8 cellular contexts compared by ENCODE assay signal in the genomic region with DNA sequence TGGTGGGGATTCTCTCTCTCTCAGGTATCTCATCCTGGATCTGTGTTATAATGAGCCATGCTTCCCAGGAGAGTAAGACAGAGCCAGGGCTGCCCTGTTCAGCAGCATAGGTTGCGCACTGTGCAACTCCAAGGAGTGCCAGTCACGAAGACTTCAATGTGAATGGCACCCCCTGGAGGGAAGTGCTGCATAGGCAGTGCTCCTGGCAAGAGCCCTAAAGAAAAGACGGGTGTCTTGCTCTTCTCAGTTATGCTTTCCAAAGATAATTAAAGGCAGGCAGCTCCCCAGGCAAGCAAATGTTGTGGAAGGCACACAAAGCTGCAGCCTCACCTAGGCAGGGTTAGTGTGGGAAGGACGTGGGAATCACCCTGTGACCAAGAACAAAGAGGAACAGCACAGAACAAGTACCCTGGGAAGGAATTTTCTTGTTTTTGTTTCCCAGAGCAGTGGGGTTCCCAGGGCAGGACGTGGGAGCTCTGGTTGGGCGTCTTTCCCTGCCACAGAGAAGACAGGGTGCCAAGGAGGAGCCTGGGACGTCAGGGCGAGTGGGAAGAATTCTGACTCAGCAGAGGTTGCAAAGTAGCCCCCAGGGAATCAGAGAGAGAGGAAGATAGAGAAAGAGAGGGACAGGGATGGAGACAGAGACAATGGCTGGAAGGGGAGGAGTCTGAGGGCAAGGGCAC.
DNase-seq lines count a peak whose midpoint lies in the region; ATAC-seq and TF ChIP-seq lines count a peak whose summit lies in the region.

No MANE protein-coding gene starts in this region.

- H3K9me3 Mint-ChIP-seq in Caco-2 (ENCODE audit: unreplicated experiment) (no peaks in the 10 kb centered on the region), HFFc6 (no peaks in the 10 kb centered on the region), immature natural killer cell (no peaks in the 10 kb centered on the region)
- no peaks in the 10 kb centered on the region for H3K9me3 Mint-ChIP-seq in activated CD4-positive, alpha-beta memory T cell treated with anti-CD3 and anti-CD28 coated beads, Interleukin-2, amount 10 ng/mL, durations not matched to agents 7 days and 5 days

- peak in 1 of 2 experiments; percentile 53 for DNase-seq in Caco-2
- no peak for DNase-seq in HFFc6
- peak; percentile 44 for DNase-seq in activated CD4-positive, alpha-beta memory T cell treated with anti-CD3 and anti-CD28 coated beads, Interleukin-2, amount 10 ng/mL, durations not matched to agents 7 days and 5 days
- peak; percentile 33 for DNase-seq in left lobe of liver (ENCODE audit: low spot score)
- DNase-seq in immature natural killer cell = no peak
- no peak for DNase-seq in NCI-H446 (lab: John Stamatoyannopoulos, UW)
- DNase-seq in GM13976 (ENCODE audit: low spot score) = no peak
- DNase-seq in NCI-H2081 (lab: John Stamatoyannopoulos, UW) = no peak

- peaks cover 34% of the 10 kb centered on the region for H3K27me3 Mint-ChIP-seq in Caco-2 (ENCODE audit: insufficient read depth, unreplicated experiment)
- peaks cover 78% of the 10 kb centered on the region for H3K27me3 Mint-ChIP-seq in HFFc6 (ENCODE audit: insufficient read depth)
- peaks cover 81% of the 10 kb centered on the region for H3K27me3 Mint-ChIP-seq in activated CD4-positive, alpha-beta memory T cell treated with anti-CD3 and anti-CD28 coated beads, Interleukin-2, amount 10 ng/mL, durations not matched to agents 7 days and 5 days
- H3K27me3 Mint-ChIP-seq in immature natural killer cell (ENCODE audit: low read depth in 3 of 3) = peaks cover 0 to 25% (median 5%) of the 10 kb centered on the region in 3 donors

- no peaks in the 10 kb centered on the region for H3K9me3 ChIP-seq in Caco-2

- no peaks in the 10 kb centered on the region for H3K4me1 ChIP-seq in Caco-2

- no TSS peak for BruUV-seq in Caco-2 (replicated peaks; lab: Mats Ljungman, UMichigan)

- no peak overlapping the region for H3K4me3 ChIP-seq in Caco-2 (ENCODE audit: low read depth, low read length)

- POLR2A ChIA-PET in Caco-2 (lab: Charles Lee) = no interaction called here
- POLR2A ChIA-PET in activated CD4-positive, alpha-beta memory T cell treated with anti-CD3 and anti-CD28 coated beads, Interleukin-2, amount 10 ng/mL, durations not matched to agents 7 days and 5 days (lab: Charles Lee) = interaction anchor here (0.7 to 0.9 kb wide), 2 partner anchors 10 to 12 kb away, joined by 3 read pairs; no protein-coding TSS in a partner anchor

- H3K27me3 ChIP-seq in Caco-2 (replicated peaks; ENCODE audit: control insufficient read depth, insufficient read depth, low read length) = peaks cover 3% of the 10 kb centered on the region

- H3K36me3 ChIP-seq in Caco-2 (ENCODE audit: control insufficient read depth, insufficient read depth, low read length) = no peaks in the 10 kb centered on the region

- TF ChIP-seq CTCF in Caco-2 (IDR thresholded peaks at IDR 0.05; ENCODE audit: insufficient read depth in 1 of 2, low read depth in 1 of 2, low read length in 1 of 2, severe bottlenecking in 1 of 2, unreplicated experiment in 1 of 2) (peak; percentile 44 to 62), HFFc6 (IDR thresholded peaks at IDR 0.05) (peak; percentile 72), GM13976 (IDR thresholded peaks at IDR 0.05; ENCODE audit: borderline replicate concordance, control extremely low read depth, extremely low read depth, insufficient read depth, missing control alignments) (no peak)

- in situ Hi-C loops in GM13976 (cut with MboI; ENCODE audit: low sequenced_read_pairs, unreplicated experiment) = no loop called here

- H3K27ac Mint-ChIP-seq in Caco-2 (ENCODE audit: unreplicated experiment) (no peak overlapping the region), HFFc6 (no peak overlapping the region), immature natural killer cell (no peak overlapping the region)
- no peak overlapping the region for H3K27ac Mint-ChIP-seq in activated CD4-positive, alpha-beta memory T cell treated with anti-CD3 and anti-CD28 coated beads, Interleukin-2, amount 10 ng/mL, durations not matched to agents 7 days and 5 days

- H3K36me3 Mint-ChIP-seq in Caco-2 (ENCODE audit: insufficient read depth, unreplicated experiment) = no peaks in the 10 kb centered on the region
- no peaks in the 10 kb centered on the region for H3K36me3 Mint-ChIP-seq in HFFc6 (ENCODE audit: low read depth)
- no peaks in the 10 kb centered on the region for H3K36me3 Mint-ChIP-seq in activated CD4-positive, alpha-beta memory T cell treated with anti-CD3 and anti-CD28 coated beads, Interleukin-2, amount 10 ng/mL, durations not matched to agents 7 days and 5 days (ENCODE audit: low read depth)
- H3K36me3 Mint-ChIP-seq in immature natural killer cell = no peaks in the 10 kb centered on the region

- peak; percentile 56 for ATAC-seq in left lobe of liver

- intact Hi-C loops in Caco-2 (cut with micrococcal nuclease; ENCODE audit: unreplicated experiment) = loop anchor here (1.0 to 10.0 kb wide), 3 partner anchors 80 to 264 kb away; no protein-coding TSS in a partner anchor

- CTCF ChIA-PET in Caco-2 (lab: Charles Lee) = interaction anchor here (0.9 kb wide), 1 partner anchor 13 kb away, joined by 4 read pairs; no protein-coding TSS in a partner anchor
- CTCF ChIA-PET in activated CD4-positive, alpha-beta memory T cell treated with anti-CD3 and anti-CD28 coated beads, Interleukin-2, amount 10 ng/mL, durations not matched to agents 7 days and 5 days (lab: Charles Lee) = interaction anchor here (1.7 kb wide), 1 partner anchor 11 kb away, joined by 12 read pairs; no protein-coding TSS in a partner anchor

- no peaks in the 10 kb centered on the region for H3K4me1 Mint-ChIP-seq in Caco-2 (ENCODE audit: low read depth, unreplicated experiment)
- H3K4me1 Mint-ChIP-seq in HFFc6 (ENCODE audit: low read depth) = no peaks in the 10 kb centered on the region
- H3K4me1 Mint-ChIP-seq in activated CD4-positive, alpha-beta memory T cell treated with anti-CD3 and anti-CD28 coated beads, Interleukin-2, amount 10 ng/mL, durations not matched to agents 7 days and 5 days = peaks cover 53% of the 10 kb centered on the region
- H3K4me1 Mint-ChIP-seq in immature natural killer cell = peaks cover 42 to 45% of the 10 kb centered on the region in 2 donors

- H3K4me3 Mint-ChIP-seq in Caco-2 (ENCODE audit: unreplicated experiment) = no peak overlapping the region
- H3K4me3 Mint-ChIP-seq in HFFc6 = no peak overlapping the region
- no peak overlapping the region for H3K4me3 Mint-ChIP-seq in activated CD4-positive, alpha-beta memory T cell treated with anti-CD3 and anti-CD28 coated beads, Interleukin-2, amount 10 ng/mL, durations not matched to agents 7 days and 5 days
- H3K4me3 Mint-ChIP-seq in immature natural killer cell = no peak overlapping the region

Comparison
In these comparisons a context has a peak if more than half of its experiments do, and no peak if none do; other contexts are left out.
1. DNase-seq: peak in activated CD4-positive, alpha-beta memory T cell treated with anti-CD3 and anti-CD28 coated beads, Interleukin-2, amount 10 ng/mL, durations not matched to agents 7 days and 5 days (single experiment) and left lobe of liver (single experiment); none in HFFc6 (single experiment), immature natural killer cell (0 of 3), NCI-H446 (0 of 2), GM13976 (single experiment) and NCI-H2081 (0 of 2).